Comparison of ENCODE assay signal across 1 cellular context in the genomic region with DNA sequence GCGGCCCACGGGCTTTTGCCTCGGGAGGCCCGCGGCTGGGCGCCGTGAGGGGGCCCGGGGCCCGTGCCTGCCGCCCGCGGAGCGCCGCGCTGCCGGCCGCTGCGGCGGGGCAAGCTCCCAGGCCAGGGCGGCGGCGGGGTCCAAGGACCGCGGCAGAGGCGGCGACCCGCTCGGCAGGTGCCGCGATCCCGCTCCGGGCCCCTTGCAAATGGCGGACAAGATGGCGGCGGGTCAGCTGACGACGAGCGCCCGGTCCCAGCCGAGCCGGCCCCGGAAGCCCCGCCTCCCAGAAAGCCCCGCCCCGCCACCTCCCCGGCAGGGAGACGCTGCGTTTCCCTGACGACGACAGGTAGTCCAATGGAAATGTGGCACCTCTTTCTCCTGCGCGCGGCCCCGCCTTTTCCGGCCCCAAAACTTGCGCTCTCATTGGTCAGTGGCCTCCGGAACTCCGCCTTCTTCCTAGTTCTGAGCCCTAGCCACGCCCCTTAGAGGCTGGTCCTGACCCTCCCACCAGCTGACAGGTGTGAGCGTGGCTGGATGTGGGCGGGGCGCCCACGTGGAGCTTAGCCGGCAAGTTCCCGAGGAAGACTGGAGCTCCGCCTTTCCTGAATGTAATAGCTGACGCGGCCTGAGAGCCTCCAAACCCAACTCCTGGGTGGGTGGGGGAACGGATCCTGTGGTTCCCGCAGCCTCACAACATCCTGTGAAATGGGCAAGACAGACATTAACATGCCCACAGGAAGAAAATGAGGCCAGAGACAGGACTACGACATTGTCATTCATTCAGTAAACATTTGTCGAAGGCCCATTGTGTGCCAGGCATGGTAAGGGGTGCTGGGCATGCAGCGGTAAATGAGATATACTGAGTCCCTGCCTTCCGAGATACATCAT.
A peak's percentile ranks its signal among the peaks of the same experiment; 100 is the strongest.
TF ChIP-seq lines count a peak whose summit lies in the region.

A gene (minus strand): TSS at position 228 of the 891 bp plus-strand sequence. CDS start 232 bp downstream, outside the sequence.

TF ChIP-seq in HepG2, 621 proteins besides CTCF, POLR2A, EP300 and RAD21 (continued from another document and continues in another):
- TF ChIP-seq, protein P1, sequence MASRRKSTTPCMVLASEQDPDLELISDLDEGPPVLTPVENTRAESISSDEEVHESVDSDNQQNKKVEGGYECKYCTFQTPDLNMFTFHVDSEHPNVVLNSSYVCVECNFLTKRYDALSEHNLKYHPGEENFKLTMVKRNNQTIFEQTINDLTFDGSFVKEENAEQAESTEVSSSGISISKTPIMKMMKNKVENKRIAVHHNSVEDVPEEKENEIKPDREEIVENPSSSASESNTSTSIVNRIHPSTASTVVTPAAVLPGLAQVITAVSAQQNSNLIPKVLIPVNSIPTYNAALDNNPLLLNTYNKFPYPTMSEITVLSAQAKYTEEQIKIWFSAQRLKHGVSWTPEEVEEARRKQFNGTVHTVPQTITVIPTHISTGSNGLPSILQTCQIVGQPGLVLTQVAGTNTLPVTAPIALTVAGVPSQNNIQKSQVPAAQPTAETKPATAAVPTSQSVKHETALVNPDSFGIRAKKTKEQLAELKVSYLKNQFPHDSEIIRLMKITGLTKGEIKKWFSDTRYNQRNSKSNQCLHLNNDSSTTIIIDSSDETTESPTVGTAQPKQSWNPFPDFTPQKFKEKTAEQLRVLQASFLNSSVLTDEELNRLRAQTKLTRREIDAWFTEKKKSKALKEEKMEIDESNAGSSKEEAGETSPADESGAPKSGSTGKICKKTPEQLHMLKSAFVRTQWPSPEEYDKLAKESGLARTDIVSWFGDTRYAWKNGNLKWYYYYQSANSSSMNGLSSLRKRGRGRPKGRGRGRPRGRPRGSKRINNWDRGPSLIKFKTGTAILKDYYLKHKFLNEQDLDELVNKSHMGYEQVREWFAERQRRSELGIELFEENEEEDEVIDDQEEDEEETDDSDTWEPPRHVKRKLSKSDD (CRISPR knock-in tag; IDR thresholded peaks at IDR 0.05; ENCODE audit: low read depth) = peak; percentile 24; the same call in 1 of the 2 replicates
- TF ChIP-seq ZNF549 (CRISPR knock-in tag; IDR thresholded peaks at IDR 0.05) (no peak), TOE1 (CRISPR knock-in tag; IDR thresholded peaks at IDR 0.05) (no peak), NR3C1 (CRISPR knock-in tag; IDR thresholded peaks at IDR 0.05) (no peak), FOXJ3 (CRISPR knock-in tag; IDR thresholded peaks at IDR 0.05; ENCODE audit: borderline replicate concordance) (peak; percentile 40; the same call in 1 of the 2 replicates), PLRG1 (conservative IDR thresholded peaks at IDR 0.05) (no peak), ZNF768 (CRISPR knock-in tag; IDR thresholded peaks at IDR 0.05) (no peak), KDM5B (CRISPR knock-in tag; IDR thresholded peaks at IDR 0.05; ENCODE audit: borderline replicate concordance) (no peak), ZNF556 (CRISPR knock-in tag; IDR thresholded peaks at IDR 0.05; ENCODE audit: borderline replicate concordance) (peak; percentile 64; the same call in 1 of the 2 replicates), SATB2 (CRISPR knock-in tag; IDR thresholded peaks at IDR 0.05) (no peak), POLR2AphosphoS2 (IDR thresholded peaks at IDR 0.05; ENCODE audit: low read depth, low read length) (no peak), HNRNPLL (IDR thresholded peaks at IDR 0.05; ENCODE audit: low read depth, low read length, poor library complexity, severe bottlenecking) (peak; percentile 81), ZNF781 (CRISPR knock-in tag; IDR thresholded peaks at IDR 0.05; ENCODE audit: borderline replicate concordance, not compliant biosample characterization) (no peak), NCOA5 (CRISPR knock-in tag; IDR thresholded peaks at IDR 0.05) (no peak), ZNF234 (CRISPR knock-in tag; conservative IDR thresholded peaks at IDR 0.05) (no peak), ZNF616 (CRISPR knock-in tag; IDR thresholded peaks at IDR 0.05; ENCODE audit: low read depth) (no peak), MEIS1 (CRISPR knock-in tag; IDR thresholded peaks at IDR 0.05; ENCODE audit: borderline replicate concordance) (peak; percentile 47; the same call in 1 of the 2 replicates), ZSCAN20 (CRISPR knock-in tag; IDR thresholded peaks at IDR 0.05; ENCODE audit: borderline replicate concordance) (no peak), RFXANK (CRISPR knock-in tag; IDR thresholded peaks at IDR 0.05) (peak; percentile 63; the same call in 1 of the 2 replicates), ATAD3A (CRISPR knock-in tag; IDR thresholded peaks at IDR 0.05) (no peak), SRSF9 (IDR thresholded peaks at IDR 0.05; ENCODE audit: borderline replicate concordance, insufficient read depth, low read depth, low read length, poor library complexity, severe bottlenecking) (no peak), ZSCAN9 (CRISPR knock-in tag; IDR thresholded peaks at IDR 0.05; ENCODE audit: borderline replicate concordance) (peak; percentile 73), HNF4A (CRISPR knock-in tag; IDR thresholded peaks at IDR 0.05) (no peak), ZNF335 (CRISPR knock-in tag; IDR thresholded peaks at IDR 0.05) (no peak), ZFP37 (CRISPR knock-in tag; IDR thresholded peaks at IDR 0.05; ENCODE audit: borderline replicate concordance) (no peak), SP1 (IDR thresholded peaks at IDR 0.05) (0 out of 2 replicates have a peak, but pooled peaks have one; percentile 22), SP1 (CRISPR knock-in tag; IDR thresholded peaks at IDR 0.05) (peak; percentile 96), NFE2 (CRISPR knock-in tag; IDR thresholded peaks at IDR 0.05) (no peak), ZFP36L2 (CRISPR knock-in tag; IDR thresholded peaks at IDR 0.05) (no peak; the same call in 1 of the 2 replicates), RCOR2 (CRISPR knock-in tag; IDR thresholded peaks at IDR 0.05) (no peak), PHF5A (CRISPR knock-in tag; IDR thresholded peaks at IDR 0.05; ENCODE audit: low read depth, unreplicated experiment) (no peak), IKZF1 (IDR thresholded peaks at IDR 0.05) (no peak), TBL1XR1 (IDR thresholded peaks at IDR 0.05; ENCODE audit: borderline replicate concordance, low read length, partially characterized antibody) (no peak)
- TF ChIP-seq, protein P2, sequence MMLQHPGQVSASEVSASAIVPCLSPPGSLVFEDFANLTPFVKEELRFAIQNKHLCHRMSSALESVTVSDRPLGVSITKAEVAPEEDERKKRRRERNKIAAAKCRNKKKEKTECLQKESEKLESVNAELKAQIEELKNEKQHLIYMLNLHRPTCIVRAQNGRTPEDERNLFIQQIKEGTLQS (CRISPR knock-in tag; IDR thresholded peaks at IDR 0.05) = no peak
- TF ChIP-seq, protein P3, sequence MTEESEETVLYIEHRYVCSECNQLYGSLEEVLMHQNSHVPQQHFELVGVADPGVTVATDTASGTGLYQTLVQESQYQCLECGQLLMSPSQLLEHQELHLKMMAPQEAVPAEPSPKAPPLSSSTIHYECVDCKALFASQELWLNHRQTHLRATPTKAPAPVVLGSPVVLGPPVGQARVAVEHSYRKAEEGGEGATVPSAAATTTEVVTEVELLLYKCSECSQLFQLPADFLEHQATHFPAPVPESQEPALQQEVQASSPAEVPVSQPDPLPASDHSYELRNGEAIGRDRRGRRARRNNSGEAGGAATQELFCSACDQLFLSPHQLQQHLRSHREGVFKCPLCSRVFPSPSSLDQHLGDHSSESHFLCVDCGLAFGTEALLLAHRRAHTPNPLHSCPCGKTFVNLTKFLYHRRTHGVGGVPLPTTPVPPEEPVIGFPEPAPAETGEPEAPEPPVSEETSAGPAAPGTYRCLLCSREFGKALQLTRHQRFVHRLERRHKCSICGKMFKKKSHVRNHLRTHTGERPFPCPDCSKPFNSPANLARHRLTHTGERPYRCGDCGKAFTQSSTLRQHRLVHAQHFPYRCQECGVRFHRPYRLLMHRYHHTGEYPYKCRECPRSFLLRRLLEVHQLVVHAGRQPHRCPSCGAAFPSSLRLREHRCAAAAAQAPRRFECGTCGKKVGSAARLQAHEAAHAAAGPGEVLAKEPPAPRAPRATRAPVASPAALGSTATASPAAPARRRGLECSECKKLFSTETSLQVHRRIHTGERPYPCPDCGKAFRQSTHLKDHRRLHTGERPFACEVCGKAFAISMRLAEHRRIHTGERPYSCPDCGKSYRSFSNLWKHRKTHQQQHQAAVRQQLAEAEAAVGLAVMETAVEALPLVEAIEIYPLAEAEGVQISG (CRISPR knock-in tag; IDR thresholded peaks at IDR 0.05) = no peak
- TF ChIP-seq, protein P4, sequence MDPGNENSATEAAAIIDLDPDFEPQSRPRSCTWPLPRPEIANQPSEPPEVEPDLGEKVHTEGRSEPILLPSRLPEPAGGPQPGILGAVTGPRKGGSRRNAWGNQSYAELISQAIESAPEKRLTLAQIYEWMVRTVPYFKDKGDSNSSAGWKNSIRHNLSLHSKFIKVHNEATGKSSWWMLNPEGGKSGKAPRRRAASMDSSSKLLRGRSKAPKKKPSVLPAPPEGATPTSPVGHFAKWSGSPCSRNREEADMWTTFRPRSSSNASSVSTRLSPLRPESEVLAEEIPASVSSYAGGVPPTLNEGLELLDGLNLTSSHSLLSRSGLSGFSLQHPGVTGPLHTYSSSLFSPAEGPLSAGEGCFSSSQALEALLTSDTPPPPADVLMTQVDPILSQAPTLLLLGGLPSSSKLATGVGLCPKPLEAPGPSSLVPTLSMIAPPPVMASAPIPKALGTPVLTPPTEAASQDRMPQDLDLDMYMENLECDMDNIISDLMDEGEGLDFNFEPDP (CRISPR knock-in tag; conservative IDR thresholded peaks at IDR 0.05) = no peak
- TF ChIP-seq, protein P5, sequence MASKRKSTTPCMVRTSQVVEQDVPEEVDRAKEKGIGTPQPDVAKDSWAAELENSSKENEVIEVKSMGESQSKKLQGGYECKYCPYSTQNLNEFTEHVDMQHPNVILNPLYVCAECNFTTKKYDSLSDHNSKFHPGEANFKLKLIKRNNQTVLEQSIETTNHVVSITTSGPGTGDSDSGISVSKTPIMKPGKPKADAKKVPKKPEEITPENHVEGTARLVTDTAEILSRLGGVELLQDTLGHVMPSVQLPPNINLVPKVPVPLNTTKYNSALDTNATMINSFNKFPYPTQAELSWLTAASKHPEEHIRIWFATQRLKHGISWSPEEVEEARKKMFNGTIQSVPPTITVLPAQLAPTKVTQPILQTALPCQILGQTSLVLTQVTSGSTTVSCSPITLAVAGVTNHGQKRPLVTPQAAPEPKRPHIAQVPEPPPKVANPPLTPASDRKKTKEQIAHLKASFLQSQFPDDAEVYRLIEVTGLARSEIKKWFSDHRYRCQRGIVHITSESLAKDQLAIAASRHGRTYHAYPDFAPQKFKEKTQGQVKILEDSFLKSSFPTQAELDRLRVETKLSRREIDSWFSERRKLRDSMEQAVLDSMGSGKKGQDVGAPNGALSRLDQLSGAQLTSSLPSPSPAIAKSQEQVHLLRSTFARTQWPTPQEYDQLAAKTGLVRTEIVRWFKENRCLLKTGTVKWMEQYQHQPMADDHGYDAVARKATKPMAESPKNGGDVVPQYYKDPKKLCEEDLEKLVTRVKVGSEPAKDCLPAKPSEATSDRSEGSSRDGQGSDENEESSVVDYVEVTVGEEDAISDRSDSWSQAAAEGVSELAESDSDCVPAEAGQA (IDR thresholded peaks at IDR 0.05; ENCODE audit: low read depth) = peak; percentile 94
- TF ChIP-seq, protein P5 (CRISPR knock-in tag; IDR thresholded peaks at IDR 0.05; ENCODE audit: borderline replicate concordance) = no peak
- TF ChIP-seq, protein P6, sequence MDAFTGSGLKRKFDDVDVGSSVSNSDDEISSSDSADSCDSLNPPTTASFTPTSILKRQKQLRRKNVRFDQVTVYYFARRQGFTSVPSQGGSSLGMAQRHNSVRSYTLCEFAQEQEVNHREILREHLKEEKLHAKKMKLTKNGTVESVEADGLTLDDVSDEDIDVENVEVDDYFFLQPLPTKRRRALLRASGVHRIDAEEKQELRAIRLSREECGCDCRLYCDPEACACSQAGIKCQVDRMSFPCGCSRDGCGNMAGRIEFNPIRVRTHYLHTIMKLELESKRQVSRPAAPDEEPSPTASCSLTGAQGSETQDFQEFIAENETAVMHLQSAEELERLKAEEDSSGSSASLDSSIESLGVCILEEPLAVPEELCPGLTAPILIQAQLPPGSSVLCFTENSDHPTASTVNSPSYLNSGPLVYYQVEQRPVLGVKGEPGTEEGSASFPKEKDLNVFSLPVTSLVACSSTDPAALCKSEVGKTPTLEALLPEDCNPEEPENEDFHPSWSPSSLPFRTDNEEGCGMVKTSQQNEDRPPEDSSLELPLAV (CRISPR knock-in tag; conservative IDR thresholded peaks at IDR 0.05; ENCODE audit: low read depth) = no peak
